2 cellular contexts compared by ENCODE assay signal in genomic region chr19:42345191-42345812, GRCh38.
TF ChIP-seq lines count a peak whose summit lies in the region.

No MANE protein-coding gene starts in this region.

TF ChIP-seq in HEK293, 187 proteins besides CTCF, POLR2A, EP300 and RAD21:
- no peak for TF ChIP-seq ZNF513 (tag by site-specific recombination; IDR thresholded peaks at IDR 0.05)
- TF ChIP-seq ZNF623 (tag by site-specific recombination; IDR thresholded peaks at IDR 0.05) = no peak
- no peak for TF ChIP-seq ZNF626 (tag by site-specific recombination; IDR thresholded peaks at IDR 0.05)
- no peak for TF ChIP-seq ZFP41 (tag by site-specific recombination; IDR thresholded peaks at IDR 0.05; ENCODE audit: borderline replicate concordance)
- peak; percentile 92 for TF ChIP-seq ZNF146 (tag by site-specific recombination; IDR thresholded peaks at IDR 0.05)

TF ChIP-seq in K562, 482 proteins besides CTCF, POLR2A, EP300 and RAD21:
- peak; percentile 53 for TF ChIP-seq CEBPG (CRISPR knock-in tag; IDR thresholded peaks at IDR 0.05)
- TF ChIP-seq CEBPG (tag; conservative IDR thresholded peaks at IDR 0.05 in 1 of 2, IDR thresholded peaks at IDR 0.05 in 1 of 2) = peak; percentile 90 to 92
- no peak for TF ChIP-seq USF2 (CRISPR knock-in tag; IDR thresholded peaks at IDR 0.05)
- peak; percentile 92 for TF ChIP-seq CEBPB (tag; IDR thresholded peaks at IDR 0.05)
